19 cellular contexts compared by ENCODE assay signal in genomic region chr3:134880431-134880830, GRCh38.
"Had no signal": no experiment of that assay in that cellular context is flagged by ENCODE, and none has a peak within 500 bp of the region (broad histone marks: within the 10 kb centered on the region; RNA-seq: fewer than 3 reads in every experiment).

No MANE protein-coding gene starts in this region.

- ATAC-seq: heart right ventricle; naive thymus-derived CD8-positive, alpha-beta T cell; right cardiac atrium; stimulated activated effector memory CD8-positive, alpha-beta T cell treated with anti-CD3 and anti-CD28 coated beads, Interleukin-12 subunit alpha, Interleukin-12 subunit beta, amount 100 ng/mL, for 72 hours; upper lobe of right lung had no signal

- H3K27me3 ChIP-seq: neural progenitor cell, neutrophil, transverse colon, upper lobe of right lung had no signal

- H3K4me3 Mint-ChIP-seq: naive thymus-derived CD8-positive, alpha-beta T cell; nephron; neural progenitor cell; stimulated activated effector memory CD8-positive, alpha-beta T cell treated with anti-CD3 and anti-CD28 coated beads, Interleukin-12 subunit alpha, Interleukin-12 subunit beta, amount 100 ng/mL, for 72 hours; stimulated activated naive CD8-positive, alpha-beta T cell treated with anti-CD3 and anti-CD28 coated beads, Interleukin-15, Interleukin-2, amounts not matched to agents 100 ng/mL and 50 ng/mL, for 24 hours had no signal

- H3K9me3 ChIP-seq: heart right ventricle, left ventricle myocardium inferior, neutrophil, transverse colon, upper lobe of right lung had no signal

- H3K27ac Mint-ChIP-seq: naive thymus-derived CD8-positive, alpha-beta T cell; nephron; neural progenitor cell; stimulated activated effector memory CD8-positive, alpha-beta T cell treated with anti-CD3 and anti-CD28 coated beads, Interleukin-12 subunit alpha, Interleukin-12 subunit beta, amount 100 ng/mL, for 72 hours; stimulated activated naive CD8-positive, alpha-beta T cell treated with anti-CD3 and anti-CD28 coated beads, Interleukin-15, Interleukin-2, amounts not matched to agents 100 ng/mL and 50 ng/mL, for 24 hours had no signal

- H3K79me2 ChIP-seq: hepatocyte, parathyroid adenoma had no signal

- H3K27ac ChIP-seq: heart right ventricle, hepatocyte, left ventricle myocardium inferior, neural progenitor cell, neutrophil, parathyroid adenoma, skin epidermis, transverse colon, upper lobe of right lung had no signal

- H2AFZ ChIP-seq: hepatocyte, neural progenitor cell, parathyroid adenoma had no signal

- H3K4me1 Mint-ChIP-seq: naive thymus-derived CD8-positive, alpha-beta T cell; neural progenitor cell; stimulated activated effector memory CD8-positive, alpha-beta T cell treated with anti-CD3 and anti-CD28 coated beads, Interleukin-12 subunit alpha, Interleukin-12 subunit beta, amount 100 ng/mL, for 72 hours had no signal

- H3K9ac ChIP-seq: neural progenitor cell, parathyroid adenoma had no signal

- H3K4me3 ChIP-seq: heart right ventricle, hepatocyte, left ventricle myocardium inferior, lung, neural progenitor cell, skin epidermis, transverse colon, upper lobe of right lung had no signal

- H3K36me3 ChIP-seq: heart right ventricle, left ventricle myocardium inferior, neural progenitor cell, neutrophil, transverse colon, upper lobe of right lung had no signal

- H3K9me3 Mint-ChIP-seq: nephron; neural progenitor cell; stimulated activated effector memory CD8-positive, alpha-beta T cell treated with anti-CD3 and anti-CD28 coated beads, Interleukin-12 subunit alpha, Interleukin-12 subunit beta, amount 100 ng/mL, for 72 hours; stimulated activated naive CD8-positive, alpha-beta T cell treated with anti-CD3 and anti-CD28 coated beads, Interleukin-15, Interleukin-2, amounts not matched to agents 100 ng/mL and 50 ng/mL, for 24 hours had no signal

- H3K36me3 Mint-ChIP-seq: naive thymus-derived CD8-positive, alpha-beta T cell; neural progenitor cell; stimulated activated effector memory CD8-positive, alpha-beta T cell treated with anti-CD3 and anti-CD28 coated beads, Interleukin-12 subunit alpha, Interleukin-12 subunit beta, amount 100 ng/mL, for 72 hours had no signal

- FAIRE-seq: urothelium cell line had no signal

- DNase-seq: heart right ventricle; left ventricle myocardium inferior; naive thymus-derived CD8-positive, alpha-beta T cell; occipital lobe; right cardiac atrium; stimulated activated CD4-positive, alpha-beta T cell treated with anti-CD3 and anti-CD28 coated beads, Interleukin-4, amount 100 ng/mL, for 24 hours; stimulated activated naive CD4-positive, alpha-beta T cell; transverse colon; upper lobe of right lung had no signal

- H3K4me2 ChIP-seq: hepatocyte had no signal

- H3K4me1 ChIP-seq: heart right ventricle, left ventricle myocardium inferior, parathyroid adenoma, transverse colon, upper lobe of right lung had no signal
